Comparison of ENCODE assay signal across 10 cellular contexts in the genomic region with DNA sequence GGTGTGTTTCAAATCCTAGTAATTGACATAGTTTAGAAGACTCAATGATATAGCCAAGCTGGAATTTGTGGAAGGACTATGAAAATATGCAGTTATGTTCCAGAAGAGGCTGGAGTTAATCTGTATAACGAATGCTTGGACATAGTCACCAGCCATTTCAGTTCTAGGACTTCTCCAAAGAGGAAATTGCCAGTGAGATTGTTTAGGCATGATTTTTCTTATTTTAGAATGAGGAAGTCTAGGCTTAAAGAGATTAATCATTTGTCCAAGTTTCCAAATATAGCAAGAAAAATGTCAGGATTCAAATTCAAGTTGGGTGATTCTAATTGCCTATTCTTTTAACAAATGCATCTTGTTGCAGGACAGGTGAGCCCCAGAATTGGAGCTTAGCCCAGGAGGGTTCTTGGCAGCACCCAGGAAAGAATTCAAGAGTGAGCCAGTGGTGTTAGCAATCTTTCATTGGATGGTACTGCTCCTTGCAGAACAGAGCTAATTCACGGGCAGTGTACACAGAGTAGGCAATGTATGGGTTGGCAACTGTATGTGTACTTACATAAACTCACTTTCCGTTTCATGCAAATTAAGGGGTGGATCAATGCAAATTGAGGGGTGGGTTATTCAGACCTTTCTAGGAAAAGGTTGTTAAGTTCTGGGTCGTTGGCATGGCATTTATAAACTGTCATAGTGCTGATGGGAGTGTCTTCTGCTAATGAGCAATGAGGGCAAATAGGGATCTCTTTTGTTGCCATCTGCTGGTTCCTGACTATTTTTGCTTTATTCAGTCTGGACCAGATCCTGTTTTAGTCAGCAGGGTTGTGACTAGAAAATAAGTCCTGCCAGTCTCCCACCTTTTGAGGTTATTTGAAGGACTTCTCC.
DNase-seq lines count a peak whose midpoint lies in the region; ATAC-seq and TF ChIP-seq lines count a peak whose summit lies in the region.
"Had no signal": no experiment of that assay in that cellular context is flagged by ENCODE, and none has a peak within 500 bp of the region (broad histone marks: within the 10 kb centered on the region; RNA-seq: fewer than 3 reads in every experiment).

No MANE protein-coding gene starts in this region.

- DNase-seq in AG20443 (ENCODE audit: low spot score) (peak; percentile 7), HT1080 (ENCODE audit: low read depth) (peak; percentile 17), RWPE2 (ENCODE audit: low spot score) (no peak), fibroblast of the aortic adventitia (ENCODE audit: low read depth) (peak; percentile 92), substantia nigra (lab: John Stamatoyannopoulos, UW) (no peak), ACHN (no peak), HK-2 (ENCODE audit: unreplicated experiment) (no peak), HuH-7 (ENCODE audit: low spot score) (no peak)
- DNase-seq: NCI-H510A treated with DMSO at 0.1 percent for 48 hours had no signal

- H3K9me3 ChIP-seq in RWPE2 (ENCODE audit: severe bottlenecking), result no peaks in the 10 kb centered on the region

- H3K27me3 ChIP-seq in RWPE2 (ENCODE audit: insufficient read depth, poor library complexity, severe bottlenecking), result no peaks in the 10 kb centered on the region

- H3K27ac ChIP-seq in RWPE2 (ENCODE audit: poor library complexity, severe bottlenecking), result no peak overlapping the region
- no peak overlapping the region for H3K27ac ChIP-seq in substantia nigra (ENCODE audit: low read depth, low read length, poor library complexity, severe bottlenecking)

- in situ Hi-C loops in ACHN (cut with HindIII; ENCODE audit: low pct_ligation_motif_present, low pct_unique_long_range_greater_than_20kb, low sequenced_read_pairs), result no loop called here

- peak; percentile 65 for ATAC-seq in RWPE2 (ENCODE audit: low read depth)
- ATAC-seq: stimulated activated effector memory CD8-positive, alpha-beta T cell treated with anti-CD3 and anti-CD28 coated beads, Interleukin-12 subunit alpha, Interleukin-12 subunit beta, amount 100 ng/mL, for 72 hours had no signal

- H3K4me1 ChIP-seq in RWPE2 (ENCODE audit: insufficient read depth, poor library complexity, severe bottlenecking), result peaks cover 13% of the 10 kb centered on the region

- no peak overlapping the region for H3K4me3 ChIP-seq in RWPE2 (ENCODE audit: severe bottlenecking)
- H3K4me3 ChIP-seq in fibroblast of the aortic adventitia (ENCODE audit: low read depth, low read length), result no peak overlapping the region

- no peaks in the 10 kb centered on the region for H3K36me3 ChIP-seq in RWPE2 (ENCODE audit: low read depth)

- TF ChIP-seq CTCF in RWPE2 (IDR thresholded peaks at IDR 0.05; ENCODE audit: poor library complexity, severe bottlenecking) (peak; percentile 23), fibroblast of the aortic adventitia (IDR thresholded peaks at IDR 0.05; ENCODE audit: insufficient read depth, low read length) (no peak)

Comparison
In these comparisons a context has a peak if more than half of its experiments do, and no peak if none do; other contexts are left out.
1. DNase-seq: peak in AG20443 (single experiment), HT1080 (single experiment) and fibroblast of the aortic adventitia (single experiment); none in RWPE2 (single experiment), substantia nigra (0 of 49), ACHN (single experiment), HK-2 (single experiment) and HuH-7 (single experiment).